ENCODE assay signal across 10 cellular contexts in the genomic region with DNA sequence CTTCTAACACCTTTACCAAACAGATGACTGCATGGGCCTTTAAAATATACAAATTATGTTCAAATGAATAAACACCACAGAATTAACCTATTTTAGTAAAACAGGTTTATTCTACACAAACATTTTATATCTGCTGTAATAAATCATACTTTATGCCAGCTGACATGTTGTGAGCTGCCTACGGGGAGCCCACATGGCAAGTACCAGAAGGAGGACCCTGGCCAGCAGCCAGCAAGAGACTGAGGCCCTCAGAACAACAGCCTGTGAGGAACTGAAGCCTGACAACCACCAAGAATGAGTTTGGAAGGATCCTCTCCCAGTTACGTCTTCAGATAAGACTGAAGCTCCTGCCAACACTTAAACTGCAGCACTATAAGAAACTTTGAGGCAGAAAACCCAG.
DNase-seq lines count a peak whose midpoint lies in the region; ATAC-seq and TF ChIP-seq lines count a peak whose summit lies in the region.
"Had no signal": no experiment of that assay in that cellular context is flagged by ENCODE, and none has a peak within 500 bp of the region (broad histone marks: within the 10 kb centered on the region; RNA-seq: fewer than 3 reads in every experiment).

No MANE protein-coding gene starts in this region.

- H3K79me1 ChIP-seq in H9 (ENCODE audit: insufficient read depth, low read depth, low read length, poor library complexity, severe bottlenecking) = no peaks in the 10 kb centered on the region

- no peak overlapping the region for H2BK5ac ChIP-seq in H9 (ENCODE audit: insufficient read length, low read length)

- no peak overlapping the region for H4K91ac ChIP-seq in H9 (ENCODE audit: insufficient read length, low read depth, low read length)

- no peak for TF ChIP-seq POLR2A in gastrocnemius medialis (IDR thresholded peaks at IDR 0.05)

- no peak overlapping the region for H2BK20ac ChIP-seq in H9 (ENCODE audit: low read depth, low read length, poor library complexity, severe bottlenecking)

- H3T11ph ChIP-seq in H9 (ENCODE audit: low read length) = no peak overlapping the region

- no peak for TF ChIP-seq CTCF in cardiac muscle cell (IDR thresholded peaks at IDR 0.05; ENCODE audit: low read depth, low read length)
- no peak for TF ChIP-seq CTCF in gastrocnemius medialis (IDR thresholded peaks at IDR 0.05 in 4 of 5, conservative IDR thresholded peaks at IDR 0.05 in 1 of 5)
- no peak for TF ChIP-seq CTCF in OCI-LY7 (conservative IDR thresholded peaks at IDR 0.05; ENCODE audit: low read length)
- TF ChIP-seq CTCF in H9 (conservative IDR thresholded peaks at IDR 0.05) = no peak

- no peak overlapping the region for H3K18ac ChIP-seq in H9 (ENCODE audit: insufficient read length, low read depth, low read length)

- peaks cover 10% of the 10 kb centered on the region; the same call in 1 of the 2 replicates for H3K4me1 ChIP-seq in SJCRH30
- no peaks in the 10 kb centered on the region for H3K4me1 ChIP-seq in cardiac muscle cell (ENCODE audit: low read depth)
- H3K4me1 ChIP-seq in gastrocnemius medialis = no peaks in the 10 kb centered on the region
- H3K4me1 ChIP-seq in OCI-LY7 (ENCODE audit: insufficient read depth, low read length, poor library complexity, severe bottlenecking) = no peaks in the 10 kb centered on the region
- no peaks in the 10 kb centered on the region for H3K4me1 ChIP-seq in H9 (ENCODE audit: insufficient read depth, low read length)

- no peak overlapping the region for H3K4me3 Mint-ChIP-seq in H9

- H2BK15ac ChIP-seq in H9 (ENCODE audit: low read depth, low read length) = no peak overlapping the region

- ATAC-seq in gastrocnemius medialis (no peak), GM21367 (IDR thresholded peaks at IDR 0.05; ENCODE audit: unreplicated experiment) (no peak)
- ATAC-seq: gastroesophageal sphincter had no signal

- H3K36me3 ChIP-seq in SJCRH30 = no peaks in the 10 kb centered on the region
- no peaks in the 10 kb centered on the region for H3K36me3 ChIP-seq in cardiac muscle cell
- H3K36me3 ChIP-seq in gastrocnemius medialis = no peaks in the 10 kb centered on the region
- no peaks in the 10 kb centered on the region for H3K36me3 ChIP-seq in OCI-LY7 (ENCODE audit: insufficient read depth, low read length)
- H3K36me3 ChIP-seq: gastroesophageal sphincter had no signal

- no peak overlapping the region for H2BK120ac ChIP-seq in H9 (ENCODE audit: low read depth, low read length, poor library complexity, severe bottlenecking)

- peaks cover 2 to 3% of the 10 kb centered on the region in 2 experiments; a peak in 4 of 5 replicates for H3K9me3 Mint-ChIP-seq in H9

- H3K27ac ChIP-seq in SJCRH30 = no peak overlapping the region
- no peak overlapping the region for H3K27ac ChIP-seq in cardiac muscle cell
- no peak overlapping the region for H3K27ac ChIP-seq in gastrocnemius medialis
- no peak overlapping the region for H3K27ac ChIP-seq in OCI-LY7 (ENCODE audit: low read depth, low read length, poor library complexity, severe bottlenecking)
- H3K27ac ChIP-seq in H9 (ENCODE audit: insufficient read length, low read depth, low read length) = no peak overlapping the region
- H3K27ac ChIP-seq: gastroesophageal sphincter had no signal

- H2AFZ ChIP-seq in OCI-LY7 (ENCODE audit: low read length) (no peak overlapping the region), H9 (ENCODE audit: low read length) (no peak overlapping the region)

- H3K9ac ChIP-seq in H9 (ENCODE audit: extremely low read depth, insufficient read length, low read length) = no peak overlapping the region

- no peak overlapping the region for H3K23ac ChIP-seq in H9 (ENCODE audit: insufficient read length, low read depth, low read length)

- no peaks in the 10 kb centered on the region for H3K27me3 Mint-ChIP-seq in H9 (ENCODE audit: low read depth)

- no CpG with 5 or more reads among the region's 2 CpGs for WGBS in H9 (ENCODE audit: extremely low coverage, insufficient read length, low lambda C conversion rate)

- no peak overlapping the region for H2BK12ac ChIP-seq in H9 (ENCODE audit: insufficient read length, low read depth, low read length)

- H4K20me1 ChIP-seq in OCI-LY7 (ENCODE audit: insufficient read depth, low read length) (no peaks in the 10 kb centered on the region), H9 (ENCODE audit: control insufficient read depth, insufficient read depth, insufficient read length) (no peaks in the 10 kb centered on the region)

- CTCF ChIA-PET in OCI-LY7 (lab: Charles Lee; ENCODE audit: unreplicated experiment) = no interaction called here

- intact Hi-C loops in gastrocnemius medialis (cut with DNase I; ENCODE audit: low total_unique reads) (loop anchor here (10.0 kb wide), 1 partner anchor 450 kb away; no protein-coding TSS in a partner anchor), OCI-LY7 (cut with micrococcal nuclease; ENCODE audit: unreplicated experiment) (no loop called here)

- no peak overlapping the region for H3K27ac Mint-ChIP-seq in H9

- no peak overlapping the region for H3K4ac ChIP-seq in H9 (ENCODE audit: low read depth, low read length)

- H3K4me2 ChIP-seq in OCI-LY7 (ENCODE audit: low read length) = no peak overlapping the region
- no peak overlapping the region for H3K4me2 ChIP-seq in H9 (ENCODE audit: insufficient read depth, insufficient read length, low read length)

- no peak overlapping the region for H4K8ac ChIP-seq in H9 (replicated peaks; ENCODE audit: insufficient read length, low read depth, low read length)

- H3K27me3 ChIP-seq in SJCRH30 = no peaks in the 10 kb centered on the region
- H3K27me3 ChIP-seq in cardiac muscle cell = no peaks in the 10 kb centered on the region
- H3K27me3 ChIP-seq in gastrocnemius medialis = no peaks in the 10 kb centered on the region
- H3K27me3 ChIP-seq in H9 (ENCODE audit: insufficient read depth, low read length) = no peaks in the 10 kb centered on the region
- H3K27me3 ChIP-seq: gastroesophageal sphincter had no signal

- in situ Hi-C loops in gastrocnemius medialis (cut with MboI; ENCODE audit: low sequenced_read_pairs in 4 of 4) = no loop called here

- H3K23me2 ChIP-seq in H9 (ENCODE audit: insufficient read length, low read depth, low read length, poor library complexity, severe bottlenecking) = no peaks in the 10 kb centered on the region

- peak; percentile 28 for DNase-seq in NCI-H1105 (lab: John Stamatoyannopoulos, UW)
- peak; percentile 38 to 56 for DNase-seq in SJCRH30
- DNase-seq in cardiac muscle cell (ENCODE audit: low read depth in 1 of 2, low spot score in 1 of 2) = peak; percentile 13 to 33
- peak; percentile 13 to 30 for DNase-seq in gastrocnemius medialis
- DNase-seq in activated gamma-delta T cell treated with Interleukin-2 at 50 U/mL for 16 hours = no peak
- DNase-seq in OCI-LY7 (ENCODE audit: low spot score) = no peak
- DNase-seq in H9 = no peak
- DNase-seq: activated CD4-positive, CD25-positive, alpha-beta regulatory T cell treated with anti-CD3 and anti-CD28 coated beads, Interleukin-2, amount 50 U/mL, for 72 hours had no signal

- no TSS peak for BruUV-seq in OCI-LY7 (replicated peaks; lab: Mats Ljungman, UMichigan)

- no peak overlapping the region for H2AK5ac ChIP-seq in H9 (ENCODE audit: insufficient read length, low read length)

- no peak overlapping the region for H3K56ac ChIP-seq in H9 (ENCODE audit: insufficient read length, low read depth, low read length)

- H3K4me1 Mint-ChIP-seq in H9 = peaks cover 8 to 11% of the 10 kb centered on the region in 2 experiments

- H3K9me2 ChIP-seq in OCI-LY7 (ENCODE audit: insufficient read depth, low read length) = no peaks in the 10 kb centered on the region

- no peak overlapping the region for H3K14ac ChIP-seq in H9 (ENCODE audit: insufficient read depth, low read length)

- POLR2A ChIA-PET in OCI-LY7 (lab: Charles Lee) = no interaction called here

- no peaks in the 10 kb centered on the region for H3K79me2 ChIP-seq in OCI-LY7 (ENCODE audit: insufficient read depth, low read depth, low read length)
- H3K79me2 ChIP-seq in H9 (ENCODE audit: insufficient read depth, low read length) = no peaks in the 10 kb centered on the region

- H3K36me3 Mint-ChIP-seq in H9 (ENCODE audit: insufficient read depth in 1 of 3, low read depth in 3 of 3) = peaks cover under 1 to 2% (median 2%) of the 10 kb centered on the region in 3 experiments; a peak in 5 of 7 replicates

- H4K5ac ChIP-seq in H9 (ENCODE audit: insufficient read length, low read depth, low read length) = no peak overlapping the region

- H3K4me3 ChIP-seq in SJCRH30 (no peak overlapping the region), cardiac muscle cell (no peak overlapping the region), gastrocnemius medialis (no peak overlapping the region), OCI-LY7 (ENCODE audit: low read depth, low read length, poor library complexity, severe bottlenecking) (no peak overlapping the region)
- H3K4me3 ChIP-seq: gastroesophageal sphincter had no signal

- H3K9me3 ChIP-seq in SJCRH30 (replicated peaks) (no peaks in the 10 kb centered on the region), cardiac muscle cell (ENCODE audit: low read depth) (no peaks in the 10 kb centered on the region), gastrocnemius medialis (no peaks in the 10 kb centered on the region), OCI-LY7 (ENCODE audit: low read length) (no peaks in the 10 kb centered on the region), H9 (ENCODE audit: control insufficient read depth, low read depth, low read length) (no peaks in the 10 kb centered on the region)
- H3K9me3 ChIP-seq: gastroesophageal sphincter had no signal

Comparison
In these comparisons a context has a peak if more than half of its experiments do, and no peak if none do; other contexts are left out.
1. DNase-seq: peak in NCI-H1105 (single experiment), SJCRH30 (2 of 2), cardiac muscle cell (2 of 2) and gastrocnemius medialis (2 of 2); none in activated gamma-delta T cell treated with Interleukin-2 at 50 U/mL for 16 hours (single experiment), OCI-LY7 (single experiment) and H9 (single experiment).